In genomic region chr13:107025991-107026390, GRCh38 we compare ENCODE assay signal across 12 cellular contexts.
DNase-seq lines count a peak whose midpoint lies in the region; ATAC-seq and TF ChIP-seq lines count a peak whose summit lies in the region.
"Had no signal": no experiment of that assay in that cellular context is flagged by ENCODE, and none has a peak within 500 bp of the region (broad histone marks: within the 10 kb centered on the region; RNA-seq: fewer than 3 reads in every experiment).

No MANE protein-coding gene starts in this region.

- H3K4me3 ChIP-seq in LNCaP clone FGC (ENCODE audit: low read depth, low read length) (no peak overlapping the region), breast epithelium (no peak overlapping the region), right cardiac atrium (ENCODE audit: low read length) (no peak overlapping the region), gastrocnemius medialis (no peak overlapping the region)

- H3K4me3 Mint-ChIP-seq in activated CD4-positive, alpha-beta T cell treated with anti-CD3 and anti-CD28 coated beads, Interleukin-2, amount 10 ng/mL, durations not matched to agents 7 days and 5 days: no peak overlapping the region
- H3K4me3 Mint-ChIP-seq: natural killer cell had no signal

- H3K36me3 ChIP-seq in breast epithelium (no peaks in the 10 kb centered on the region), gastrocnemius medialis (no peaks in the 10 kb centered on the region)

- H3K4me1 ChIP-seq in breast epithelium: no peaks in the 10 kb centered on the region
- no peaks in the 10 kb centered on the region for H3K4me1 ChIP-seq in right cardiac atrium (ENCODE audit: control insufficient read depth, insufficient read depth, low read length)
- no peaks in the 10 kb centered on the region for H3K4me1 ChIP-seq in gastrocnemius medialis

- H3K27ac ChIP-seq in breast epithelium: peak overlapping the region in 1 of 2 donors; percentile 36
- H3K27ac ChIP-seq in right cardiac atrium (ENCODE audit: low read length): no peak overlapping the region
- H3K27ac ChIP-seq in gastrocnemius medialis: peak overlapping the region in 1 of 4 donors; percentile 7

- H3K9me3 ChIP-seq in breast epithelium: no peaks in the 10 kb centered on the region
- H3K9me3 ChIP-seq in right cardiac atrium (ENCODE audit: control insufficient read depth, low read length): no peaks in the 10 kb centered on the region
- no peaks in the 10 kb centered on the region for H3K9me3 ChIP-seq in gastrocnemius medialis

- H3K27me3 Mint-ChIP-seq in activated CD4-positive, alpha-beta T cell treated with anti-CD3 and anti-CD28 coated beads, Interleukin-2, amount 10 ng/mL, durations not matched to agents 7 days and 5 days: no peaks in the 10 kb centered on the region

- in situ Hi-C loops in gastrocnemius medialis (cut with MboI; ENCODE audit: low sequenced_read_pairs in 4 of 4): no loop called here

- ATAC-seq in right cardiac atrium (peak; percentile 79 to 80), gastrocnemius medialis (peak; percentile 80 to 81), HG03108 (IDR thresholded peaks at IDR 0.05; ENCODE audit: unreplicated experiment) (no peak)
- ATAC-seq: natural killer cell had no signal

- POLR2A ChIA-PET in activated CD4-positive, alpha-beta T cell treated with anti-CD3 and anti-CD28 coated beads, Interleukin-2, amount 10 ng/mL, durations not matched to agents 7 days and 5 days (lab: Charles Lee): no interaction called here

- 29% methylated on average over 1 of the region's 1 CpG for WGBS in right cardiac atrium

- peaks cover 4% of the 10 kb centered on the region for H3K9me3 Mint-ChIP-seq in activated CD4-positive, alpha-beta T cell treated with anti-CD3 and anti-CD28 coated beads, Interleukin-2, amount 10 ng/mL, durations not matched to agents 7 days and 5 days

- H3K36me3 Mint-ChIP-seq in activated CD4-positive, alpha-beta T cell treated with anti-CD3 and anti-CD28 coated beads, Interleukin-2, amount 10 ng/mL, durations not matched to agents 7 days and 5 days (ENCODE audit: low read depth): no peaks in the 10 kb centered on the region
- H3K36me3 Mint-ChIP-seq: natural killer cell had no signal

- H3K4me1 Mint-ChIP-seq in activated CD4-positive, alpha-beta T cell treated with anti-CD3 and anti-CD28 coated beads, Interleukin-2, amount 10 ng/mL, durations not matched to agents 7 days and 5 days: no peaks in the 10 kb centered on the region
- H3K4me1 Mint-ChIP-seq: natural killer cell had no signal

- CTCF ChIA-PET in activated CD4-positive, alpha-beta T cell treated with anti-CD3 and anti-CD28 coated beads, Interleukin-2, amount 10 ng/mL, durations not matched to agents 7 days and 5 days (lab: Charles Lee): no interaction called here

- DNase-seq in LNCaP clone FGC (ENCODE audit: low read depth) (peak; percentile 42), breast epithelium (ENCODE audit: low spot score in 2 of 2) (peak; percentile 54), right cardiac atrium (peak; percentile 67 to 78 (median 73)), gastrocnemius medialis (peak; percentile 14 to 71)
- no peak for DNase-seq in activated CD4-positive, alpha-beta T cell treated with anti-CD3 and anti-CD28 coated beads, Interleukin-2, amount 10 ng/mL, durations not matched to agents 7 days and 5 days
- no peak for DNase-seq in activated T-cell treated with anti-CD3 and anti-CD28 coated beads, Interleukin-2, amount 50 U/mL, for 48 hours
- DNase-seq in activated CD8-positive, alpha-beta memory T cell treated with anti-CD3 and anti-CD28 coated beads for 24 hours: no peak
- DNase-seq: activated naive CD4-positive, alpha-beta T cell treated with anti-CD3 and anti-CD28 coated beads, Interleukin-2, amount 50 U/mL, for 16 hours; natural killer cell; NCI-H187; stimulated activated CD4-positive, alpha-beta T cell treated with anti-CD3 and anti-CD28 coated beads, Interleukin-12 subunit alpha, Interleukin-12 subunit beta, amount 100 ng/mL, for 4 hours had no signal

- intact Hi-C loops in breast epithelium (cut with DNase I; ENCODE audit: low total_unique reads) (no loop called here), right cardiac atrium (cut with DNase I) (no loop called here), gastrocnemius medialis (cut with DNase I; ENCODE audit: low total_unique reads) (no loop called here)

- H3K27me3 ChIP-seq in breast epithelium (no peaks in the 10 kb centered on the region), right cardiac atrium (ENCODE audit: control insufficient read depth, insufficient read depth) (no peaks in the 10 kb centered on the region), gastrocnemius medialis (no peaks in the 10 kb centered on the region)

- no peak overlapping the region for H3K27ac Mint-ChIP-seq in activated CD4-positive, alpha-beta T cell treated with anti-CD3 and anti-CD28 coated beads, Interleukin-2, amount 10 ng/mL, durations not matched to agents 7 days and 5 days
- H3K27ac Mint-ChIP-seq: natural killer cell had no signal

- TF ChIP-seq POLR2A in breast epithelium (IDR thresholded peaks at IDR 0.05) (no peak), gastrocnemius medialis (IDR thresholded peaks at IDR 0.05) (no peak)

- TF ChIP-seq CTCF in LNCaP clone FGC (IDR thresholded peaks at IDR 0.05; ENCODE audit: control insufficient read depth, extremely low read depth, insufficient read depth): no peak
- no peak for TF ChIP-seq CTCF in breast epithelium (IDR thresholded peaks at IDR 0.05)
- no peak for TF ChIP-seq CTCF in gastrocnemius medialis (IDR thresholded peaks at IDR 0.05 in 4 of 5, conservative IDR thresholded peaks at IDR 0.05 in 1 of 5)

Comparison
In these comparisons a context has a peak if more than half of its experiments do, and no peak if none do; other contexts are left out.
1. DNase-seq: peak in LNCaP clone FGC (single experiment), breast epithelium (2 of 2), right cardiac atrium (3 of 3) and gastrocnemius medialis (2 of 2); none in activated CD4-positive, alpha-beta T cell treated with anti-CD3 and anti-CD28 coated beads, Interleukin-2, amount 10 ng/mL, durations not matched to agents 7 days and 5 days (single experiment), activated T-cell treated with anti-CD3 and anti-CD28 coated beads, Interleukin-2, amount 50 U/mL, for 48 hours (0 of 2) and activated CD8-positive, alpha-beta memory T cell treated with anti-CD3 and anti-CD28 coated beads for 24 hours (single experiment).